ENCODE assay signal across 8 cellular contexts in the genomic region with DNA sequence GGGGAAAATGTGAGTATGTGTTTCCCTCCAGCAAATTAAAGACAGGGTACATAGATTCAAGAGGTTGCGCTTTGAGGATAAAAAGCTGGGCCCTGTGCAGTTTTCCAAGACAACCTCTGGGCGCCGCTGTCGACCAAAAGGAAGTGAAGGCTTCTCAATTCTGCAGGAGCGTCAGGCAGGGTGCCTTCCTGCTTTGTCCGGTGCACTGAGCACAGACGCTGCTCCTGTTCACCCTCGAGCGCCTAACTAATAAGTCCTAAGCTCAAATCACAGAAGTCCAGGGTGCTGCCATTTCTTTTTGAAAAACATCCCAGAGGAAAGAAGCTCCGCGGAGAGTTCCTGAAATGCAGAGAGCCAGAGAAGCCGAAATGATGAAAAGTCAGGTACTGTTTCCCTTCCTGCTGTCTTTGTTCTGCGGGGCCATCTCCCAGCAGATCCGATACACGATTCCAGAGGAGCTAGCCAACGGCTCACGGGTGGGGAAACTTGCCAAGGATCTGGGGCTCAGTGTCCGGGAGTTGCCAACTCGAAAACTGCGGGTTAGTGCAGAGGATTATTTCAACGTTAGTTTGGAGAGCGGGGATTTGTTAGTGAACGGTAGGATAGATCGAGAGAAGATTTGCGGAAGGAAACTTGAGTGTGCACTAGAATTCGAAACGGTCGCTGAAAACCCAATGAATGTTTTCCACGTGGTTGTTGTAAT. TPM values are rescaled to one million over a fixed set of nuclear protein-coding genes. Genes with fewer than 3 reads are reported as not detected.
DNase-seq lines count a peak whose midpoint lies in the region; ATAC-seq and TF ChIP-seq lines count a peak whose summit lies in the region.

A gene (plus strand): TSS at position 183 of the 703 bp plus-strand sequence. CDS start 162 bp downstream, at position 345.

- H3K4me3 Mint-ChIP-seq in activated T-cell treated with anti-CD3 and anti-CD28 coated beads, Interleukin-2, amount 50 U/mL, for 4 hours = peak within 1 kb of the TSS; percentile 64

- no peaks in the 10 kb centered on the region for H3K27me3 ChIP-seq in cardiac muscle cell

- H3K36me3 Mint-ChIP-seq in activated T-cell treated with anti-CD3 and anti-CD28 coated beads, Interleukin-2, amount 50 U/mL, for 4 hours (ENCODE audit: insufficient read depth) = peaks cover 4% of the 10 kb centered on the region

- H3K9me3 Mint-ChIP-seq in activated T-cell treated with anti-CD3 and anti-CD28 coated beads, Interleukin-2, amount 50 U/mL, for 4 hours = peaks cover 27% of the 10 kb centered on the region

- H3K4me3 ChIP-seq in cardiac muscle cell (no peak within 1 kb of the TSS), skeletal muscle cell (ENCODE audit: low read depth, low read length) (peak within 1 kb of the TSS; percentile 32)

- H3K9me3 ChIP-seq in cardiac muscle cell (ENCODE audit: low read depth) = no peaks in the 10 kb centered on the region

- no peaks in the 10 kb centered on the region for H3K4me1 ChIP-seq in cardiac muscle cell (ENCODE audit: low read depth)

- ATAC-seq in GM19035 (IDR thresholded peaks at IDR 0.05; ENCODE audit: unreplicated experiment) (peak; percentile 92), GM19023 (IDR thresholded peaks at IDR 0.05; ENCODE audit: unreplicated experiment) (no peak)
- ATAC-seq in activated T-cell treated with anti-CD3 and anti-CD28 coated beads, Interleukin-2, amount 50 U/mL, for 4 hours = no peak

- H3K4me1 Mint-ChIP-seq in activated T-cell treated with anti-CD3 and anti-CD28 coated beads, Interleukin-2, amount 50 U/mL, for 4 hours (ENCODE audit: low read depth) = no peaks in the 10 kb centered on the region

- H3K27me3 Mint-ChIP-seq in activated T-cell treated with anti-CD3 and anti-CD28 coated beads, Interleukin-2, amount 50 U/mL, for 4 hours (ENCODE audit: low read depth) = peaks cover 71% of the 10 kb centered on the region

- peak; percentile 53 for TF ChIP-seq CTCF in cardiac muscle cell (IDR thresholded peaks at IDR 0.05; ENCODE audit: low read depth, low read length)

- no peaks in the 10 kb centered on the region for H3K36me3 ChIP-seq in cardiac muscle cell

- DNase-seq in CD1c-positive myeloid dendritic cell (ENCODE audit: extremely low spot score) = peak; percentile 47
- peak; percentile 50 for DNase-seq in NCI-H146 treated with DMSO at 0.1 percent for 48 hours (lab: John Stamatoyannopoulos, UW; ENCODE audit: unreplicated experiment)
- no peak for DNase-seq in activated T-cell treated with anti-CD3 and anti-CD28 coated beads, Interleukin-2, amount 50 U/mL, for 4 hours
- DNase-seq in cardiac muscle cell (ENCODE audit: low read depth in 1 of 2, low spot score in 1 of 2) = peak; percentile 30 to 59
- no peak for DNase-seq in skeletal muscle cell (ENCODE audit: low read depth)
- DNase-seq in NCI-H1105 treated with DMSO at 0.1 percent for 48 hours (lab: John Stamatoyannopoulos, UW) = no peak

- H3K27ac ChIP-seq in cardiac muscle cell = no peak within 1 kb of the TSS

RNA-seq across cellular contexts. Expression of the gene that starts here (rescaled TPM):
- under 1 TPM in 1 of 3 donors, not detected in 2; 0.13 TPM for total RNA-seq in activated T-cell treated with anti-CD3 and anti-CD28 coated beads, Interleukin-2, amount 50 U/mL, for 4 hours
- total RNA-seq in cardiac muscle cell = 1.8 and 3.7 TPM in 2 replicates
- polyA plus RNA-seq in cardiac muscle cell = 0.32 and 0.46 TPM in 2 replicates

Comparison
In these comparisons a context has a peak if more than half of its experiments do, and no peak if none do; other contexts are left out.
1. DNase-seq: peak in CD1c-positive myeloid dendritic cell (single experiment), NCI-H146 treated with DMSO at 0.1 percent for 48 hours (single experiment) and cardiac muscle cell (2 of 2); none in activated T-cell treated with anti-CD3 and anti-CD28 coated beads, Interleukin-2, amount 50 U/mL, for 4 hours (single experiment), skeletal muscle cell (single experiment) and NCI-H1105 treated with DMSO at 0.1 percent for 48 hours (single experiment).